Comparison of ENCODE assay signal across 10 cellular contexts in genomic region chr11:34065505-34066203, GRCh38. TPM values are rescaled to one million over a fixed set of nuclear protein-coding genes. Genes with fewer than 3 reads are reported as not detected.
DNase-seq lines count a peak whose midpoint lies in the region; ATAC-seq and TF ChIP-seq lines count a peak whose summit lies in the region.
"Had no signal": no experiment of that assay in that cellular context is flagged by ENCODE, and none has a peak within 500 bp of the region (broad histone marks: within the 10 kb centered on the region; RNA-seq: fewer than 3 reads in every experiment).

No MANE protein-coding gene starts in this region.

- no peaks in the 10 kb centered on the region for H3K9me3 Mint-ChIP-seq in T-helper 1 cell treated with Interleukin-12 subunit alpha and Interleukin-12 subunit beta and Interleukin-4 antibody, amounts not matched to agents 30 μg/mL and 1 μg/mL, for 36 hours
- no peaks in the 10 kb centered on the region for H3K9me3 Mint-ChIP-seq in natural killer cell treated with Interleukin-12 subunit alpha and Interleukin-12 subunit beta and Interleukin-15 and Interleukin-18, amount 100 ng/mL, for 72 hours

- H3K4me3 ChIP-seq in HEK293 (ENCODE audit: low read depth, low read length) (no peak overlapping the region), astrocyte of the spinal cord (ENCODE audit: low read depth, low read length) (no peak overlapping the region)
- H3K4me3 ChIP-seq: A549 had no signal

- no peak for TF ChIP-seq CTCF in HEK293 (tag by site-specific recombination; IDR thresholded peaks at IDR 0.05)
- TF ChIP-seq CTCF in astrocyte of the spinal cord (IDR thresholded peaks at IDR 0.05; ENCODE audit: low read depth, low read length) = peak; percentile 33

- peak overlapping the region; percentile 59 for H3K27ac Mint-ChIP-seq in T-helper 1 cell treated with Interleukin-12 subunit alpha and Interleukin-12 subunit beta and Interleukin-4 antibody, amounts not matched to agents 30 μg/mL and 1 μg/mL, for 36 hours
- peak overlapping the region; percentile 58 to 76 for H3K27ac Mint-ChIP-seq in natural killer cell treated with Interleukin-12 subunit alpha and Interleukin-12 subunit beta and Interleukin-15 and Interleukin-18, amount 100 ng/mL, for 72 hours

- CTCF ChIA-PET in HEK293 (lab: Yijun Ruan, JAX) = interaction anchor here (0.6 to 1.7 kb wide), 2 partner anchors 13 to 78 kb away, joined by 3 to 4 read pairs; no protein-coding TSS in a partner anchor

- H3K9me3 ChIP-seq in HEK293 (ENCODE audit: control insufficient read depth, insufficient read depth, low read depth, low read length) = no peaks in the 10 kb centered on the region
- H3K9me3 ChIP-seq: A549 had no signal

- H3K4me1 ChIP-seq in HEK293 (ENCODE audit: control insufficient read depth, insufficient read depth, low read length) = peaks cover 2% of the 10 kb centered on the region; the same call in 1 of the 2 replicates

- no peak overlapping the region for H3K27ac ChIP-seq in HEK293 (ENCODE audit: extremely low read depth, low read depth, low read length)
- H3K27ac ChIP-seq: A549 had no signal

- H3K36me3 Mint-ChIP-seq in T-helper 1 cell treated with Interleukin-12 subunit alpha and Interleukin-12 subunit beta and Interleukin-4 antibody, amounts not matched to agents 30 μg/mL and 1 μg/mL, for 36 hours (ENCODE audit: low read depth) = peaks cover 15% of the 10 kb centered on the region
- H3K36me3 Mint-ChIP-seq in natural killer cell treated with Interleukin-12 subunit alpha and Interleukin-12 subunit beta and Interleukin-15 and Interleukin-18, amount 100 ng/mL, for 72 hours = peaks cover 13% of the 10 kb centered on the region

- DNase-seq in T-helper 1 cell (no peak), astrocyte of the spinal cord (ENCODE audit: low read depth, low spot score) (peak; percentile 35), hypothalamus (lab: John Stamatoyannopoulos, UW) (no peak), G401 (ENCODE audit: low spot score) (no peak)
- no peak for DNase-seq in natural killer cell treated with Interleukin-12 subunit alpha and Interleukin-12 subunit beta and Interleukin-15 and Interleukin-18, amount 100 ng/mL, for 72 hours (ENCODE audit: low spot score)
- DNase-seq: SIG-M5 had no signal

- peaks cover 39% of the 10 kb centered on the region for H3K4me1 Mint-ChIP-seq in T-helper 1 cell treated with Interleukin-12 subunit alpha and Interleukin-12 subunit beta and Interleukin-4 antibody, amounts not matched to agents 30 μg/mL and 1 μg/mL, for 36 hours (ENCODE audit: low read depth)
- peaks cover 43 to 50% of the 10 kb centered on the region in 2 donors for H3K4me1 Mint-ChIP-seq in natural killer cell treated with Interleukin-12 subunit alpha and Interleukin-12 subunit beta and Interleukin-15 and Interleukin-18, amount 100 ng/mL, for 72 hours (ENCODE audit: low read depth in 2 of 2)

- in situ Hi-C loops in astrocyte of the spinal cord (cut with HindIII; ENCODE audit: low sequenced_read_pairs) (no loop called here), G401 (cut with HindIII; ENCODE audit: low sequenced_read_pairs) (no loop called here)

- peaks cover 0 to 34% of the 10 kb centered on the region in 2 experiments; a peak in 2 of 3 replicates for H3K36me3 ChIP-seq in HEK293 (ENCODE audit: control insufficient read depth in 2 of 2, insufficient read depth in 1 of 2, low read length in 2 of 2)

- H3K4me3 Mint-ChIP-seq in T-helper 1 cell treated with Interleukin-12 subunit alpha and Interleukin-12 subunit beta and Interleukin-4 antibody, amounts not matched to agents 30 μg/mL and 1 μg/mL, for 36 hours = no peak overlapping the region
- peak overlapping the region; percentile 45 for H3K4me3 Mint-ChIP-seq in natural killer cell treated with Interleukin-12 subunit alpha and Interleukin-12 subunit beta and Interleukin-15 and Interleukin-18, amount 100 ng/mL, for 72 hours

- POLR2A ChIA-PET in HEK293 (lab: Yijun Ruan, JAX) = interaction anchor here (2.1 kb wide), 1 partner anchor 12 kb away, joined by 6 read pairs; no protein-coding TSS in a partner anchor

- H3K27me3 Mint-ChIP-seq in T-helper 1 cell treated with Interleukin-12 subunit alpha and Interleukin-12 subunit beta and Interleukin-4 antibody, amounts not matched to agents 30 μg/mL and 1 μg/mL, for 36 hours (ENCODE audit: low read depth) = no peaks in the 10 kb centered on the region
- no peaks in the 10 kb centered on the region for H3K27me3 Mint-ChIP-seq in natural killer cell treated with Interleukin-12 subunit alpha and Interleukin-12 subunit beta and Interleukin-15 and Interleukin-18, amount 100 ng/mL, for 72 hours

- ATAC-seq in natural killer cell treated with Interleukin-12 subunit alpha and Interleukin-12 subunit beta and Interleukin-15 and Interleukin-18, amount 100 ng/mL, for 72 hours = peak; percentile 91 to 93
- no peak for ATAC-seq in GM19455 (IDR thresholded peaks at IDR 0.05; ENCODE audit: unreplicated experiment)

TF ChIP-seq in HEK293, 187 proteins besides CTCF, POLR2A, EP300 and RAD21:
- peak; percentile 65; the same call in 1 of the 2 replicates for TF ChIP-seq PRDM6 (tag by site-specific recombination; IDR thresholded peaks at IDR 0.05)
- no peak for TF ChIP-seq ZNF830 (tag by site-specific recombination; IDR thresholded peaks at IDR 0.05; ENCODE audit: low read depth)
- TF ChIP-seq ZNF664 (tag by site-specific recombination; IDR thresholded peaks at IDR 0.05) = peak; percentile 70
- no peak for TF ChIP-seq ZNF701 (tag by site-specific recombination; IDR thresholded peaks at IDR 0.05)
- TF ChIP-seq ZNF2 (tag by site-specific recombination; IDR thresholded peaks at IDR 0.05) = no peak

RNA-seq across cellular contexts. Expression of gene CAPRIN1, which starts 14.1 kb away (rescaled TPM):
- total RNA-seq in natural killer cell treated with Interleukin-12 subunit alpha and Interleukin-12 subunit beta and Interleukin-15 and Interleukin-18, amount 100 ng/mL, for 72 hours = 100 to 1,000 TPM; 228 to 234 TPM
- total RNA-seq in G401 (2014; rRNA removed; shearing (Covaris generic)) = 145 and 188 TPM in 2 replicates

RNA-seq across cellular contexts. Expression of gene NAT10, which starts 39.8 kb away (rescaled TPM):
- total RNA-seq in natural killer cell treated with Interleukin-12 subunit alpha and Interleukin-12 subunit beta and Interleukin-15 and Interleukin-18, amount 100 ng/mL, for 72 hours = 100 to 1,000 TPM in 1 of 2 donors, 10 to 100 TPM in 1; 93.6 to 135 TPM
- 83.1 and 87.9 TPM in 2 replicates for total RNA-seq in G401 (2014; rRNA removed; shearing (Covaris generic))
